ENCODE assay signal across 1 cellular context in the genomic region with DNA sequence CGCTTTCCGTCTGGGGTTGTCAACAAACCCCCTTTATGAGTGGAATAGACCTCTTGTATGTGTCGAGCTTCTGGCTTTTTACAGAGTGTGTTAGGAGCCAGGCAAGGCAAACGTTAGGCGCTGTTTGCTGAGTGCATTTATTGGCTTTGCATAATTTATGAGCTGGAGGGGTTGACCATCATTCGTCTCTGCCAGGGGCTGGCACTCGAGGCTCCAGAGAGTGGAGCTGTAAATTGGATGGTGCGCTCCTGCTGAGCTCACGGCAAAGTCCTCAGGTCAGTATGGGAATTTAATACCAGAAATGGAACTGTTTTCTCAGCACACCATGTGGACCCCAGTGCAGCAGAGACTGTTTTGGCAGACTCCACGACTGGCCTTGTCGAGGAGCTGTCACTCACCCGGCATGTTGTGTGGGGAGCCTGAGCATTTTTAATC.
TF ChIP-seq lines count a peak whose summit lies in the region.

No MANE protein-coding gene starts in this region.

TF ChIP-seq in HEK293, 187 proteins besides CTCF, POLR2A, EP300 and RAD21 (continued from another document and continues in another):
- TF ChIP-seq, protein P1, sequence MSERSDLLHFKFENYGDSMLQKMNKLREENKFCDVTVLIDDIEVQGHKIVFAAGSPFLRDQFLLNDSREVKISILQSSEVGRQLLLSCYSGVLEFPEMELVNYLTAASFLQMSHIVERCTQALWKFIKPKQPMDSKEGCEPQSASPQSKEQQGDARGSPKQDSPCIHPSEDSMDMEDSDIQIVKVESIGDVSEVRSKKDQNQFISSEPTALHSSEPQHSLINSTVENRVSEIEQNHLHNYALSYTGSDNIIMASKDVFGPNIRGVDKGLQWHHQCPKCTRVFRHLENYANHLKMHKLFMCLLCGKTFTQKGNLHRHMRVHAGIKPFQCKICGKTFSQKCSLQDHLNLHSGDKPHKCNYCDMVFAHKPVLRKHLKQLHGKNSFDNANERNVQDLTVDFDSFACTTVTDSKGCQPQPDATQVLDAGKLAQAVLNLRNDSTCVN (tag by site-specific recombination; optimal IDR thresholded peaks at IDR 0.05): no peak
- TF ChIP-seq ZSCAN16 (tag by site-specific recombination; IDR thresholded peaks at IDR 0.05): 0 out of 2 replicates have a peak, but pooled peaks have one; percentile 13
- TF ChIP-seq, protein P2, sequence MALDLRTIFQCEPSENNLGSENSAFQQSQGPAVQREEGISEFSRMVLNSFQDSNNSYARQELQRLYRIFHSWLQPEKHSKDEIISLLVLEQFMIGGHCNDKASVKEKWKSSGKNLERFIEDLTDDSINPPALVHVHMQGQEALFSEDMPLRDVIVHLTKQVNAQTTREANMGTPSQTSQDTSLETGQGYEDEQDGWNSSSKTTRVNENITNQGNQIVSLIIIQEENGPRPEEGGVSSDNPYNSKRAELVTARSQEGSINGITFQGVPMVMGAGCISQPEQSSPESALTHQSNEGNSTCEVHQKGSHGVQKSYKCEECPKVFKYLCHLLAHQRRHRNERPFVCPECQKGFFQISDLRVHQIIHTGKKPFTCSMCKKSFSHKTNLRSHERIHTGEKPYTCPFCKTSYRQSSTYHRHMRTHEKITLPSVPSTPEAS (tag by site-specific recombination; IDR thresholded peaks at IDR 0.05): no peak
- TF ChIP-seq, protein P3, sequence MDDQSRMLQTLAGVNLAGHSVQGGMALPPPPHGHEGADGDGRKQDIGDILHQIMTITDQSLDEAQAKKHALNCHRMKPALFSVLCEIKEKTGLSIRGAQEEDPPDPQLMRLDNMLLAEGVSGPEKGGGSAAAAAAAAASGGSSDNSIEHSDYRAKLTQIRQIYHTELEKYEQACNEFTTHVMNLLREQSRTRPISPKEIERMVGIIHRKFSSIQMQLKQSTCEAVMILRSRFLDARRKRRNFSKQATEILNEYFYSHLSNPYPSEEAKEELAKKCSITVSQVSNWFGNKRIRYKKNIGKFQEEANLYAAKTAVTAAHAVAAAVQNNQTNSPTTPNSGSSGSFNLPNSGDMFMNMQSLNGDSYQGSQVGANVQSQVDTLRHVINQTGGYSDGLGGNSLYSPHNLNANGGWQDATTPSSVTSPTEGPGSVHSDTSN (CRISPR knock-in tag; IDR thresholded peaks at IDR 0.05): no peak
- no peak for TF ChIP-seq ZBTB48 (tag by site-specific recombination; IDR thresholded peaks at IDR 0.05)
- TF ChIP-seq ZNF133 (tag by site-specific recombination; IDR thresholded peaks at IDR 0.05): no peak
- TF ChIP-seq ZNF416 (tag by site-specific recombination; IDR thresholded peaks at IDR 0.05): no peak
- no peak for TF ChIP-seq SP2 (tag by site-specific recombination; IDR thresholded peaks at IDR 0.05)
- TF ChIP-seq, protein P4, sequence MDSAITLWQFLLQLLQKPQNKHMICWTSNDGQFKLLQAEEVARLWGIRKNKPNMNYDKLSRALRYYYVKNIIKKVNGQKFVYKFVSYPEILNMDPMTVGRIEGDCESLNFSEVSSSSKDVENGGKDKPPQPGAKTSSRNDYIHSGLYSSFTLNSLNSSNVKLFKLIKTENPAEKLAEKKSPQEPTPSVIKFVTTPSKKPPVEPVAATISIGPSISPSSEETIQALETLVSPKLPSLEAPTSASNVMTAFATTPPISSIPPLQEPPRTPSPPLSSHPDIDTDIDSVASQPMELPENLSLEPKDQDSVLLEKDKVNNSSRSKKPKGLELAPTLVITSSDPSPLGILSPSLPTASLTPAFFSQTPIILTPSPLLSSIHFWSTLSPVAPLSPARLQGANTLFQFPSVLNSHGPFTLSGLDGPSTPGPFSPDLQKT (IDR thresholded peaks at IDR 0.05; ENCODE audit: borderline replicate concordance, low read depth, low read length): no peak
- TF ChIP-seq HOXA7 (CRISPR knock-in tag; IDR thresholded peaks at IDR 0.05; ENCODE audit: borderline replicate concordance): no peak
- TF ChIP-seq ZNF248 (tag by site-specific recombination; IDR thresholded peaks at IDR 0.05): no peak
- TF ChIP-seq, protein P5, sequence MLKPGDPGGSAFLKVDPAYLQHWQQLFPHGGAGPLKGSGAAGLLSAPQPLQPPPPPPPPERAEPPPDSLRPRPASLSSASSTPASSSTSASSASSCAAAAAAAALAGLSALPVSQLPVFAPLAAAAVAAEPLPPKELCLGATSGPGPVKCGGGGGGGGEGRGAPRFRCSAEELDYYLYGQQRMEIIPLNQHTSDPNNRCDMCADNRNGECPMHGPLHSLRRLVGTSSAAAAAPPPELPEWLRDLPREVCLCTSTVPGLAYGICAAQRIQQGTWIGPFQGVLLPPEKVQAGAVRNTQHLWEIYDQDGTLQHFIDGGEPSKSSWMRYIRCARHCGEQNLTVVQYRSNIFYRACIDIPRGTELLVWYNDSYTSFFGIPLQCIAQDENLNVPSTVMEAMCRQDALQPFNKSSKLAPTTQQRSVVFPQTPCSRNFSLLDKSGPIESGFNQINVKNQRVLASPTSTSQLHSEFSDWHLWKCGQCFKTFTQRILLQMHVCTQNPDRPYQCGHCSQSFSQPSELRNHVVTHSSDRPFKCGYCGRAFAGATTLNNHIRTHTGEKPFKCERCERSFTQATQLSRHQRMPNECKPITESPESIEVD (tag by site-specific recombination; IDR thresholded peaks at IDR 0.05): peak; percentile 45; the same call in 1 of the 2 replicates
- no peak for TF ChIP-seq ZNF791 (tag by site-specific recombination; IDR thresholded peaks at IDR 0.05)
- TF ChIP-seq ZNF10 (tag by site-specific recombination; IDR thresholded peaks at IDR 0.05): no peak
- TF ChIP-seq, protein P6, sequence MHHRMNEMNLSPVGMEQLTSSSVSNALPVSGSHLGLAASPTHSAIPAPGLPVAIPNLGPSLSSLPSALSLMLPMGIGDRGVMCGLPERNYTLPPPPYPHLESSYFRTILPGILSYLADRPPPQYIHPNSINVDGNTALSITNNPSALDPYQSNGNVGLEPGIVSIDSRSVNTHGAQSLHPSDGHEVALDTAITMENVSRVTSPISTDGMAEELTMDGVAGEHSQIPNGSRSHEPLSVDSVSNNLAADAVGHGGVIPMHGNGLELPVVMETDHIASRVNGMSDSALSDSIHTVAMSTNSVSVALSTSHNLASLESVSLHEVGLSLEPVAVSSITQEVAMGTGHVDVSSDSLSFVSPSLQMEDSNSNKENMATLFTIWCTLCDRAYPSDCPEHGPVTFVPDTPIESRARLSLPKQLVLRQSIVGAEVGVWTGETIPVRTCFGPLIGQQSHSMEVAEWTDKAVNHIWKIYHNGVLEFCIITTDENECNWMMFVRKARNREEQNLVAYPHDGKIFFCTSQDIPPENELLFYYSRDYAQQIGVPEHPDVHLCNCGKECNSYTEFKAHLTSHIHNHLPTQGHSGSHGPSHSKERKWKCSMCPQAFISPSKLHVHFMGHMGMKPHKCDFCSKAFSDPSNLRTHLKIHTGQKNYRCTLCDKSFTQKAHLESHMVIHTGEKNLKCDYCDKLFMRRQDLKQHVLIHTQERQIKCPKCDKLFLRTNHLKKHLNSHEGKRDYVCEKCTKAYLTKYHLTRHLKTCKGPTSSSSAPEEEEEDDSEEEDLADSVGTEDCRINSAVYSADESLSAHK (tag by site-specific recombination; IDR thresholded peaks at IDR 0.05): peak; percentile 68
- no peak for TF ChIP-seq KLF1 (tag by site-specific recombination; IDR thresholded peaks at IDR 0.05)
- no peak for TF ChIP-seq BCL11B (tag by site-specific recombination; IDR thresholded peaks at IDR 0.05; ENCODE audit: low read depth)
- no peak for TF ChIP-seq ZNF530 (tag by site-specific recombination; IDR thresholded peaks at IDR 0.05; ENCODE audit: low read depth)
- no peak for TF ChIP-seq ZNF510 (tag by site-specific recombination; IDR thresholded peaks at IDR 0.05; ENCODE audit: insufficient replicate concordance)
- TF ChIP-seq ZNF843 (tag by site-specific recombination; IDR thresholded peaks at IDR 0.05): peak; percentile 64
- TF ChIP-seq ZNF292 (tag by site-specific recombination; IDR thresholded peaks at IDR 0.05; ENCODE audit: borderline replicate concordance, low read depth): no peak
- no peak for TF ChIP-seq HOXC10 (CRISPR knock-in tag; IDR thresholded peaks at IDR 0.05)
- no peak for TF ChIP-seq MYNN (tag by site-specific recombination; IDR thresholded peaks at IDR 0.05; ENCODE audit: borderline replicate concordance)
- TF ChIP-seq ZNF549 (tag by site-specific recombination; IDR thresholded peaks at IDR 0.05): no peak
- TF ChIP-seq SCRT1 (tag by site-specific recombination; IDR thresholded peaks at IDR 0.05; ENCODE audit: borderline replicate concordance): no peak
- no peak for TF ChIP-seq ZNF350 (tag by site-specific recombination; IDR thresholded peaks at IDR 0.05)
- TF ChIP-seq ZNF830 (tag by site-specific recombination; IDR thresholded peaks at IDR 0.05; ENCODE audit: low read depth): no peak
- TF ChIP-seq ZNF202 (tag by site-specific recombination; IDR thresholded peaks at IDR 0.05; ENCODE audit: borderline replicate concordance): no peak
- no peak for TF ChIP-seq ZNF37A (tag by site-specific recombination; IDR thresholded peaks at IDR 0.05)
- TF ChIP-seq ZFP37 (tag by site-specific recombination; IDR thresholded peaks at IDR 0.05): no peak
- no peak for TF ChIP-seq ZNF792 (tag by site-specific recombination; IDR thresholded peaks at IDR 0.05)
- peak; percentile 78 for TF ChIP-seq ZNF561 (tag by site-specific recombination; IDR thresholded peaks at IDR 0.05; ENCODE audit: borderline replicate concordance)
- peak; percentile 58; the same call in 1 of the 2 replicates for TF ChIP-seq SP7 (tag by site-specific recombination; IDR thresholded peaks at IDR 0.05)
- peak; percentile 80 for TF ChIP-seq GLIS1 (tag by site-specific recombination; IDR thresholded peaks at IDR 0.05)
- no peak for TF ChIP-seq ZNF2 (tag by site-specific recombination; IDR thresholded peaks at IDR 0.05)
- TF ChIP-seq OSR2 (tag by site-specific recombination; IDR thresholded peaks at IDR 0.05): peak; percentile 85
- TF ChIP-seq ZNF239 (tag by site-specific recombination; IDR thresholded peaks at IDR 0.05): no peak
- TF ChIP-seq ZNF341 (tag by site-specific recombination; IDR thresholded peaks at IDR 0.05; ENCODE audit: low read depth): peak; percentile 27; the same call in 1 of the 2 replicates
- TF ChIP-seq ZBTB17 (tag by site-specific recombination; IDR thresholded peaks at IDR 0.05): peak; percentile 60
- no peak for TF ChIP-seq ZNF785 (tag by site-specific recombination; IDR thresholded peaks at IDR 0.05)
- TF ChIP-seq, protein P7, sequence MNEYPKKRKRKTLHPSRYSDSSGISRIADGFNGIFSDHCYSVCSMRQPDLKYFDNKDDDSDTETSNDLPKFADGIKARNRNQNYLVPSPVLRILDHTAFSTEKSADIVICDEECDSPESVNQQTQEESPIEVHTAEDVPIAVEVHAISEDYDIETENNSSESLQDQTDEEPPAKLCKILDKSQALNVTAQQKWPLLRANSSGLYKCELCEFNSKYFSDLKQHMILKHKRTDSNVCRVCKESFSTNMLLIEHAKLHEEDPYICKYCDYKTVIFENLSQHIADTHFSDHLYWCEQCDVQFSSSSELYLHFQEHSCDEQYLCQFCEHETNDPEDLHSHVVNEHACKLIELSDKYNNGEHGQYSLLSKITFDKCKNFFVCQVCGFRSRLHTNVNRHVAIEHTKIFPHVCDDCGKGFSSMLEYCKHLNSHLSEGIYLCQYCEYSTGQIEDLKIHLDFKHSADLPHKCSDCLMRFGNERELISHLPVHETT (tag by site-specific recombination; IDR thresholded peaks at IDR 0.05): no peak
- no peak for TF ChIP-seq ZNF112 (tag by site-specific recombination; IDR thresholded peaks at IDR 0.05)
- TF ChIP-seq, protein P8, sequence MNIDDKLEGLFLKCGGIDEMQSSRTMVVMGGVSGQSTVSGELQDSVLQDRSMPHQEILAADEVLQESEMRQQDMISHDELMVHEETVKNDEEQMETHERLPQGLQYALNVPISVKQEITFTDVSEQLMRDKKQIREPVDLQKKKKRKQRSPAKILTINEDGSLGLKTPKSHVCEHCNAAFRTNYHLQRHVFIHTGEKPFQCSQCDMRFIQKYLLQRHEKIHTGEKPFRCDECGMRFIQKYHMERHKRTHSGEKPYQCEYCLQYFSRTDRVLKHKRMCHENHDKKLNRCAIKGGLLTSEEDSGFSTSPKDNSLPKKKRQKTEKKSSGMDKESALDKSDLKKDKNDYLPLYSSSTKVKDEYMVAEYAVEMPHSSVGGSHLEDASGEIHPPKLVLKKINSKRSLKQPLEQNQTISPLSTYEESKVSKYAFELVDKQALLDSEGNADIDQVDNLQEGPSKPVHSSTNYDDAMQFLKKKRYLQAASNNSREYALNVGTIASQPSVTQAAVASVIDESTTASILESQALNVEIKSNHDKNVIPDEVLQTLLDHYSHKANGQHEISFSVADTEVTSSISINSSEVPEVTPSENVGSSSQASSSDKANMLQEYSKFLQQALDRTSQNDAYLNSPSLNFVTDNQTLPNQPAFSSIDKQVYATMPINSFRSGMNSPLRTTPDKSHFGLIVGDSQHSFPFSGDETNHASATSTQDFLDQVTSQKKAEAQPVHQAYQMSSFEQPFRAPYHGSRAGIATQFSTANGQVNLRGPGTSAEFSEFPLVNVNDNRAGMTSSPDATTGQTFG (tag by site-specific recombination; IDR thresholded peaks at IDR 0.05; ENCODE audit: borderline replicate concordance): no peak
- no peak for TF ChIP-seq KLF8 (tag by site-specific recombination; IDR thresholded peaks at IDR 0.05)
- TF ChIP-seq ZNF514 (tag by site-specific recombination; IDR thresholded peaks at IDR 0.05): no peak
- peak; percentile 21; the same call in 1 of the 2 replicates for TF ChIP-seq MZF1 (tag by site-specific recombination; IDR thresholded peaks at IDR 0.05; ENCODE audit: borderline replicate concordance)
- no peak for TF ChIP-seq ZNF146 (tag by site-specific recombination; IDR thresholded peaks at IDR 0.05)
- TF ChIP-seq, protein P9, sequence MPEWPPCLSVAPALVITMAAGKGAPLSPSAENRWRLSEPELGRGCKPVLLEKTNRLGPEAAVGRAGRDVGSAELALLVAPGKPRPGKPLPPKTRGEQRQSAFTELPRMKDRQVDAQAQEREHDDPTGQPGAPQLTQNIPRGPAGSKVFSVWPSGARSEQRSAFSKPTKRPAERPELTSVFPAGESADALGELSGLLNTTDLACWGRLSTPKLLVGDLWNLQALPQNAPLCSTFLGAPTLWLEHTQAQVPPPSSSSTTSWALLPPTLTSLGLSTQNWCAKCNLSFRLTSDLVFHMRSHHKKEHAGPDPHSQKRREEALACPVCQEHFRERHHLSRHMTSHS (tag by site-specific recombination; IDR thresholded peaks at IDR 0.05): no peak
- TF ChIP-seq GLIS2 (tag by site-specific recombination; IDR thresholded peaks at IDR 0.05): no peak
- no peak for TF ChIP-seq ZNF214 (tag by site-specific recombination; IDR thresholded peaks at IDR 0.05; ENCODE audit: borderline replicate concordance)
- TF ChIP-seq ZNF404 (tag by site-specific recombination; IDR thresholded peaks at IDR 0.05): no peak
- TF ChIP-seq ZNF394 (tag by site-specific recombination; IDR thresholded peaks at IDR 0.05; ENCODE audit: borderline replicate concordance): no peak
- no peak for TF ChIP-seq ZNF600 (tag by site-specific recombination; IDR thresholded peaks at IDR 0.05)
- TF ChIP-seq, protein P10, sequence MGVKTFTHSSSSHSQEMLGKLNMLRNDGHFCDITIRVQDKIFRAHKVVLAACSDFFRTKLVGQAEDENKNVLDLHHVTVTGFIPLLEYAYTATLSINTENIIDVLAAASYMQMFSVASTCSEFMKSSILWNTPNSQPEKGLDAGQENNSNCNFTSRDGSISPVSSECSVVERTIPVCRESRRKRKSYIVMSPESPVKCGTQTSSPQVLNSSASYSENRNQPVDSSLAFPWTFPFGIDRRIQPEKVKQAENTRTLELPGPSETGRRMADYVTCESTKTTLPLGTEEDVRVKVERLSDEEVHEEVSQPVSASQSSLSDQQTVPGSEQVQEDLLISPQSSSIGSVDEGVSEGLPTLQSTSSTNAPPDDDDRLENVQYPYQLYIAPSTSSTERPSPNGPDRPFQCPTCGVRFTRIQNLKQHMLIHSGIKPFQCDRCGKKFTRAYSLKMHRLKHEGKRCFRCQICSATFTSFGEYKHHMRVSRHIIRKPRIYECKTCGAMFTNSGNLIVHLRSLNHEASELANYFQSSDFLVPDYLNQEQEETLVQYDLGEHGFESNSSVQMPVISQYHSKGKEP (tag by site-specific recombination; IDR thresholded peaks at IDR 0.05): peak; percentile 53; the same call in 1 of the 2 replicates
- no peak for TF ChIP-seq ZNF48 (tag by site-specific recombination; IDR thresholded peaks at IDR 0.05)
